ENCODE assay signal across 8 cellular contexts in genomic region chr5:55534436-55535198, GRCh38. TPM values are rescaled to one million over a fixed set of nuclear protein-coding genes. Genes with fewer than 3 reads are reported as not detected.
DNase-seq lines count a peak whose midpoint lies in the region; ATAC-seq and TF ChIP-seq lines count a peak whose summit lies in the region.

Gene PLPP1, minus strand, starts transcription at chr5:55534964. Its CDS starts 335 bp downstream, at chr5:55534629.

- peak; percentile 55 for DNase-seq in DMS79 (lab: John Stamatoyannopoulos, UW)
- peak; percentile 57 for DNase-seq in Jurkat, Clone E6-1 (ENCODE audit: low read depth, low spot score)
- peak; percentile 92 for DNase-seq in RWPE2 (ENCODE audit: low spot score)
- peak; percentile 77 for DNase-seq in activated effector memory CD4-positive, alpha-beta T cell treated with Interleukin-2 at 50 U/mL for 16 hours
- peak; percentile 90 for DNase-seq in fibroblast of pulmonary artery (ENCODE audit: low read depth)

- peaks cover 45% of the 10 kb centered on the region for H3K4me1 Mint-ChIP-seq in nephron
- H3K4me1 Mint-ChIP-seq in stimulated activated naive CD8-positive, alpha-beta T cell treated with anti-CD3 and anti-CD28 coated beads, Interleukin-15, Interleukin-2, amounts not matched to agents 100 ng/mL and 50 ng/mL, for 24 hours (ENCODE audit: low read depth): peaks cover 49% of the 10 kb centered on the region

- H3K36me3 Mint-ChIP-seq in nephron (ENCODE audit: low read depth): peaks cover 13% of the 10 kb centered on the region
- peaks cover 6% of the 10 kb centered on the region for H3K36me3 Mint-ChIP-seq in stimulated activated naive CD8-positive, alpha-beta T cell treated with anti-CD3 and anti-CD28 coated beads, Interleukin-15, Interleukin-2, amounts not matched to agents 100 ng/mL and 50 ng/mL, for 24 hours (ENCODE audit: low read depth)

- no peaks in the 10 kb centered on the region for H3K27me3 Mint-ChIP-seq in nephron (ENCODE audit: low read depth)
- no peaks in the 10 kb centered on the region for H3K27me3 Mint-ChIP-seq in stimulated activated naive CD8-positive, alpha-beta T cell treated with anti-CD3 and anti-CD28 coated beads, Interleukin-15, Interleukin-2, amounts not matched to agents 100 ng/mL and 50 ng/mL, for 24 hours

- no peaks in the 10 kb centered on the region for H3K9me3 ChIP-seq in RWPE2 (ENCODE audit: severe bottlenecking)

- H3K4me3 ChIP-seq in Jurkat, Clone E6-1 (ENCODE audit: low read length): peak within 1 kb of the TSS; percentile 74
- H3K4me3 ChIP-seq in RWPE2 (ENCODE audit: severe bottlenecking): peak within 1 kb of the TSS; percentile 57
- peak within 1 kb of the TSS; percentile 88 for H3K4me3 ChIP-seq in fibroblast of pulmonary artery (replicated peaks; ENCODE audit: low read depth, low read length)

- H3K4me3 Mint-ChIP-seq in nephron: peak within 1 kb of the TSS; percentile 94 to 97 (median 97)
- H3K4me3 Mint-ChIP-seq in stimulated activated naive CD8-positive, alpha-beta T cell treated with anti-CD3 and anti-CD28 coated beads, Interleukin-15, Interleukin-2, amounts not matched to agents 100 ng/mL and 50 ng/mL, for 24 hours: peak within 1 kb of the TSS; percentile 89

- ATAC-seq in GM21576 (IDR thresholded peaks at IDR 0.05; ENCODE audit: unreplicated experiment) (peak; percentile 71), RWPE2 (ENCODE audit: low read depth) (peak; percentile 87)

- TF ChIP-seq CTCF in RWPE2 (IDR thresholded peaks at IDR 0.05; ENCODE audit: poor library complexity, severe bottlenecking) (peak; percentile 29), fibroblast of pulmonary artery (IDR thresholded peaks at IDR 0.05; ENCODE audit: low read length, missing control alignments) (no peak), nephron (IDR thresholded peaks at IDR 0.05; ENCODE audit: unreplicated experiment in 3 of 3) (no peak)

- no peaks in the 10 kb centered on the region for H3K36me3 ChIP-seq in RWPE2 (ENCODE audit: low read depth)

- peak within 1 kb of the TSS; percentile 40 for H3K27ac ChIP-seq in RWPE2 (ENCODE audit: poor library complexity, severe bottlenecking)

- H3K9me3 Mint-ChIP-seq in nephron: no peaks in the 10 kb centered on the region
- H3K9me3 Mint-ChIP-seq in stimulated activated naive CD8-positive, alpha-beta T cell treated with anti-CD3 and anti-CD28 coated beads, Interleukin-15, Interleukin-2, amounts not matched to agents 100 ng/mL and 50 ng/mL, for 24 hours: no peaks in the 10 kb centered on the region

- H3K27ac Mint-ChIP-seq in nephron: peak within 1 kb of the TSS; percentile 76 to 93 (median 86)
- peak within 1 kb of the TSS; percentile 92 for H3K27ac Mint-ChIP-seq in stimulated activated naive CD8-positive, alpha-beta T cell treated with anti-CD3 and anti-CD28 coated beads, Interleukin-15, Interleukin-2, amounts not matched to agents 100 ng/mL and 50 ng/mL, for 24 hours

- H3K4me1 ChIP-seq in RWPE2 (ENCODE audit: insufficient read depth, poor library complexity, severe bottlenecking): peaks cover 4% of the 10 kb centered on the region

- no peaks in the 10 kb centered on the region for H3K27me3 ChIP-seq in RWPE2 (ENCODE audit: insufficient read depth, poor library complexity, severe bottlenecking)

RNA-seq across cellular contexts. Expression of gene PLPP1, which starts in this region (rescaled TPM):
- 11.6 TPM for polyA plus RNA-seq in Jurkat, Clone E6-1 (2012; ENCODE audit: insufficient read depth, insufficient read length)

Comparison
In these comparisons a context has a peak if more than half of its experiments do, and no peak if none do; other contexts are left out.
1. Peak in every context shown above with its lines: DNase-seq, ATAC-seq, H3K4me3 ChIP-seq and H3K27ac ChIP-seq.